ENCODE assay signal across 8 cellular contexts in the genomic region with DNA sequence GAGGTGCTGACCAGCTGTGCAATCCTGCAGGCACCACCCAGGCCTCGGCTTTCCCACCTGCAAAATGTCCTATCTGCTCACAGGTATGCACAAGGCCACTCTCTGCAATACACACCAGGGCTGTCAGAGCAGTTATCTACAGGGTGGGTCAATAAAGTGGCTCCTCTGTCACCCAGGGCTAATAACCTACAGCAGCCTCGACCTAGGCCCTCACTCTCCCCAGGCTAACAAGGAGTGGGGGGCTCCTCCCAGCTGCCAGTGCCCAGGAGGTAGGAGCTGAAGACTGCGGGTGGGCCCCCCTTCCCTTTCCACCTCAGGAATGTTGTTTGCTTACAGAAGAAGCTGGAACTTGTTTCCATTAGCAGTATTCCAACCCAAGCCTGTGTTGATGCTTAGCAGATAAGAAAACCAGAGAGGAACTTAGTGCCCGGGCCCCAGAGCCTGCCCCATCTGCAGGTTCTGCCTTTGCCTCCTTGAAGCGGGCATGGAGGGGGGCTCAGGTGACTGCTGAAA. TPM values are rescaled to one million over a fixed set of nuclear protein-coding genes. Genes with fewer than 3 reads are reported as not detected.
DNase-seq lines count a peak whose midpoint lies in the region; ATAC-seq and TF ChIP-seq lines count a peak whose summit lies in the region.

No MANE protein-coding gene starts in this region.

- H3K4me1 ChIP-seq in gastrocnemius medialis (peaks cover 54 to 72% of the 10 kb centered on the region in 2 donors), SJCRH30 (peaks cover 78% of the 10 kb centered on the region)

- H3K27me3 ChIP-seq in gastrocnemius medialis: no peaks in the 10 kb centered on the region
- no peaks in the 10 kb centered on the region for H3K27me3 ChIP-seq in SJCRH30

- H3K27ac ChIP-seq in VCaP (peak overlapping the region; percentile 43; the same call in 1 of the 2 replicates), gastrocnemius medialis (peak overlapping the region; percentile 82 to 84 (median 83)), SJCRH30 (no peak overlapping the region; the same call in 1 of the 2 replicates)

- in situ Hi-C loops in gastrocnemius medialis (cut with MboI; ENCODE audit: low sequenced_read_pairs in 4 of 4): no loop called here

- H3K36me3 ChIP-seq in gastrocnemius medialis (no peaks in the 10 kb centered on the region), SJCRH30 (0 out of 2 replicates have a peak, but pooled peaks cover 3% of the 10 kb centered on the region)

- peak overlapping the region; percentile 0 for H3K4me3 ChIP-seq in fibroblast of villous mesenchyme (ENCODE audit: low read depth, low read length)
- peak overlapping the region in 1 of 4 donors; percentile 5 for H3K4me3 ChIP-seq in gastrocnemius medialis
- no peak overlapping the region for H3K4me3 ChIP-seq in SJCRH30

- no peak for TF ChIP-seq POLR2A in gastrocnemius medialis (IDR thresholded peaks at IDR 0.05)

- DNase-seq in ELF-1 (ENCODE audit: low read depth, low spot score) (peak; percentile 89), fibroblast of villous mesenchyme (ENCODE audit: low read depth) (peak; percentile 84), gastrocnemius medialis (no peak), SJCRH30 (no peak), CD1c-positive myeloid dendritic cell (ENCODE audit: extremely low spot score) (no peak), NCI-H2227 (lab: John Stamatoyannopoulos, UW; ENCODE audit: unreplicated experiment) (no peak)
- no peak for DNase-seq in stimulated activated CD4-positive, alpha-beta T cell treated with anti-CD3 and anti-CD28 coated beads, Interleukin-2, amount 100 ng/mL, for 48 hours

- H3K9me3 ChIP-seq in gastrocnemius medialis: no peaks in the 10 kb centered on the region
- H3K9me3 ChIP-seq in SJCRH30 (replicated peaks): no peaks in the 10 kb centered on the region

- no peak for ATAC-seq in gastrocnemius medialis

- TF ChIP-seq CTCF in VCaP (conservative IDR thresholded peaks at IDR 0.05) (no peak), fibroblast of villous mesenchyme (IDR thresholded peaks at IDR 0.05; ENCODE audit: insufficient read depth, low read depth, low read length) (no peak), gastrocnemius medialis (IDR thresholded peaks at IDR 0.05 in 4 of 5, conservative IDR thresholded peaks at IDR 0.05 in 1 of 5) (no peak)

- intact Hi-C loops in gastrocnemius medialis (cut with DNase I; ENCODE audit: low total_unique reads): no loop called here

RNA-seq across cellular contexts. Expression of a gene that starts 26.8 kb away (rescaled TPM):
- total RNA-seq in fibroblast of villous mesenchyme (1,420 and 1,714 TPM in 2 replicates), gastrocnemius medialis (100 to 1,000 TPM in 3 of 4 donors, 10 to 100 TPM in 1; 38.9 to 115 (median 104) TPM)
- 151 TPM in 2 replicates for total RNA-seq in SJCRH30 (2014; rRNA removed; shearing (Covaris generic))

Comparison
In these comparisons a context has a peak if more than half of its experiments do, and no peak if none do; other contexts are left out.
1. DNase-seq: peak in ELF-1 (single experiment) and fibroblast of villous mesenchyme (single experiment); none in gastrocnemius medialis (0 of 2), SJCRH30 (0 of 2), stimulated activated CD4-positive, alpha-beta T cell treated with anti-CD3 and anti-CD28 coated beads, Interleukin-2, amount 100 ng/mL, for 48 hours (0 of 2), CD1c-positive myeloid dendritic cell (single experiment) and NCI-H2227 (single experiment).